8 cellular contexts compared by ENCODE assay signal in genomic region chr9:85880507-85880906, GRCh38.
DNase-seq lines count a peak whose midpoint lies in the region; ATAC-seq and TF ChIP-seq lines count a peak whose summit lies in the region.
"Not testable (repeated sequence)": the region's sequence is repeated elsewhere in the genome, so short reads cannot be mapped to it uniquely, and the experiment has no call there.

No MANE protein-coding gene starts in this region.

- H3K27me3 Mint-ChIP-seq in GM23338 (ENCODE audit: insufficient read depth, low read depth, poor library complexity); nephron progenitor cell (ENCODE audit: low read depth, poor library complexity); neural crest cell (ENCODE audit: low read depth): not testable (repeated sequence)
- peaks cover 10% of the 10 kb centered on the region for H3K27me3 Mint-ChIP-seq in glutamatergic neuron (ENCODE audit: unreplicated experiment)

- H3K36me3 Mint-ChIP-seq in GM23338 (ENCODE audit: low read depth) (peaks cover 32% of the 10 kb centered on the region), glutamatergic neuron (ENCODE audit: unreplicated experiment) (peaks cover 31% of the 10 kb centered on the region), nephron progenitor cell (ENCODE audit: low read depth) (peaks cover 43% of the 10 kb centered on the region), neural crest cell (ENCODE audit: low read depth) (peaks cover 34% of the 10 kb centered on the region)

- not testable (repeated sequence) for ATAC-seq in GM23338

- peak overlapping the region; percentile 96 for H3K27ac Mint-ChIP-seq in GM23338
- peak overlapping the region; percentile 25 for H3K27ac Mint-ChIP-seq in glutamatergic neuron (ENCODE audit: unreplicated experiment)
- H3K27ac Mint-ChIP-seq in nephron progenitor cell = peak overlapping the region; percentile 41
- H3K27ac Mint-ChIP-seq in neural crest cell (ENCODE audit: unreplicated experiment) = peak overlapping the region; percentile 51

- H3K4me1 Mint-ChIP-seq in GM23338 (peaks cover 51% of the 10 kb centered on the region), nephron progenitor cell (peaks cover 41% of the 10 kb centered on the region)
- not testable (repeated sequence) for H3K4me1 Mint-ChIP-seq in glutamatergic neuron (ENCODE audit: low read depth, unreplicated experiment); neural crest cell

- POLR2A ChIA-PET in HEK293 (lab: Yijun Ruan, JAX) = not testable (repeated sequence)

- not testable (repeated sequence) for DNase-seq in GM23338 (ENCODE audit: low spot score); glutamatergic neuron; nephron progenitor cell; neural crest cell (ENCODE audit: low read depth, low spot score)
- peak; percentile 4 for DNase-seq in NCI-H226
- DNase-seq in cerebellar cortex (ENCODE audit: low spot score) = peak; percentile 18

- not testable (repeated sequence) for H3K79me2 ChIP-seq in GM23338 (replicated peaks; ENCODE audit: insufficient read depth)

- H3K9me3 Mint-ChIP-seq in GM23338 = peaks cover 27% of the 10 kb centered on the region
- H3K9me3 Mint-ChIP-seq in glutamatergic neuron (ENCODE audit: unreplicated experiment); neural crest cell: not testable (repeated sequence)
- peaks cover 28% of the 10 kb centered on the region for H3K9me3 Mint-ChIP-seq in nephron progenitor cell

- H3F3A ChIP-seq in GM23338 (replicated peaks; ENCODE audit: low read depth) = not testable (repeated sequence)

- H3K4me3 Mint-ChIP-seq in GM23338; glutamatergic neuron (ENCODE audit: unreplicated experiment); nephron progenitor cell; neural crest cell: not testable (repeated sequence)

- H3K4me3 ChIP-seq in GM23338; HEK293 (ENCODE audit: low read depth, low read length): not testable (repeated sequence)
- H3K4me3 ChIP-seq in HUES6 (ENCODE audit: low read depth, low read length) = peak overlapping the region; percentile 65; the same call in 1 of the 2 replicates

- not testable (repeated sequence) for H3K27ac ChIP-seq in GM23338 (ENCODE audit: low read depth); HEK293 (ENCODE audit: extremely low read depth, low read depth, low read length)
- peak overlapping the region; percentile 92; the same call in 1 of the 2 replicates for H3K27ac ChIP-seq in HUES6 (ENCODE audit: low read depth, low read length)

- H3K4me1 ChIP-seq in GM23338 (ENCODE audit: insufficient read depth) = peaks cover 14% of the 10 kb centered on the region; the same call in 1 of the 2 replicates
- H3K4me1 ChIP-seq in HEK293 (ENCODE audit: control insufficient read depth, insufficient read depth, low read length) = not testable (repeated sequence)
- peaks cover 29% of the 10 kb centered on the region for H3K4me1 ChIP-seq in HUES6 (ENCODE audit: control insufficient read depth, insufficient read depth, low read length)

- CTCF ChIA-PET in HEK293 (lab: Yijun Ruan, JAX) = not testable (repeated sequence)

- H3K9me3 ChIP-seq in HEK293 (ENCODE audit: control insufficient read depth, insufficient read depth, low read depth, low read length); HUES6 (ENCODE audit: control insufficient read depth, insufficient read depth, low read depth, low read length): not testable (repeated sequence)

- H3K36me3 ChIP-seq in GM23338 (ENCODE audit: insufficient read depth); HEK293 (ENCODE audit: control insufficient read depth in 2 of 2, insufficient read depth in 1 of 2, low read length in 2 of 2): not testable (repeated sequence)
- H3K36me3 ChIP-seq in HUES6 (ENCODE audit: control insufficient read depth, insufficient read depth, low read length) = peaks cover 24% of the 10 kb centered on the region; the same call in 1 of the 2 replicates

- H3K27me3 ChIP-seq in GM23338 (ENCODE audit: insufficient read depth); HUES6 (ENCODE audit: control insufficient read depth, insufficient read depth, low read length): not testable (repeated sequence)

- peak overlapping the region; percentile 93 for H3K9ac ChIP-seq in HUES6 (ENCODE audit: low read length)

- not testable (repeated sequence) for TF ChIP-seq CTCF in GM23338 (conservative IDR thresholded peaks at IDR 0.05; ENCODE audit: low read depth in 2 of 2); HEK293 (tag by site-specific recombination; IDR thresholded peaks at IDR 0.05); glutamatergic neuron (IDR thresholded peaks at IDR 0.05; ENCODE audit: partially characterized antibody, unreplicated experiment); nephron progenitor cell (IDR thresholded peaks at IDR 0.05); neural crest cell (conservative IDR thresholded peaks at IDR 0.05)

- not testable (repeated sequence) for H3K4me2 ChIP-seq in GM23338

- H4K20me1 ChIP-seq in GM23338 (replicated peaks; ENCODE audit: insufficient read depth) = not testable (repeated sequence)

- not testable (repeated sequence) for H2AFZ ChIP-seq in GM23338

- H3K9me2 ChIP-seq in GM23338 (ENCODE audit: insufficient read depth) = not testable (repeated sequence)

TF ChIP-seq in HEK293, 187 proteins besides CTCF, POLR2A, EP300 and RAD21:
- TF ChIP-seq ZFHX2 (tag by site-specific recombination; conservative IDR thresholded peaks at IDR 0.05) (peak; percentile 78), EGR2 (tag by site-specific recombination; IDR thresholded peaks at IDR 0.05; ENCODE audit: low read depth) (peak; percentile 65)

Comparison
In these comparisons a context has a peak if more than half of its experiments do, and no peak if none do; other contexts are left out.
1. H3K27ac Mint-ChIP-seq: peak in every context shown above with its lines; median percentile 96 in GM23338; 51 in neural crest cell; 41 in nephron progenitor cell; 25 in glutamatergic neuron.